Comparison of ENCODE assay signal across 23 cellular contexts in the genomic region with DNA sequence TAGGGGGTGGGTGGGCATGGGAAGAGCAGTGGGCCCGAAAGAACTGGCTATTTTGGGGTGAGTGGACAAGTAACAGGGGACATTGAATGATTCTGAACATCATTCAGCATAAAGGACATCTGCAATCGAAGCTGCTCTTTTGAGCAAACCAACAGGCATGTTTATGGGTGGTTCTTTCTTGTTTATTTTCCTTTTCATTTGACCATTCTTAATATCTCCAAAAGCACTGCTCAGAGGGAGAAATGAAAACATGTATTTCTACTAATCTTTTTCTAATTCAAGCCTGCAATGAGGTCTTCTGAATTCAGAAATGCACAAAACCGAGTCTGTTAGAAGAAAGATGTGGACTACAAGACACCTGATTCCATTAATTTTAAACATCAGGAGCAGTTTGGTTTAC. TPM values are rescaled to one million over a fixed set of nuclear protein-coding genes. Genes with fewer than 3 reads are reported as not detected.
DNase-seq lines count a peak whose midpoint lies in the region; ATAC-seq and TF ChIP-seq lines count a peak whose summit lies in the region.
"Had no signal": no experiment of that assay in that cellular context is flagged by ENCODE, and none has a peak within 500 bp of the region (broad histone marks: within the 10 kb centered on the region; RNA-seq: fewer than 3 reads in every experiment).

No MANE protein-coding gene starts in this region.

- H3K9ac ChIP-seq in H9 (ENCODE audit: extremely low read depth, insufficient read length, low read length) (no peak overlapping the region), mesenchymal stem cell (ENCODE audit: low read length) (no peak overlapping the region), Karpas-422 (ENCODE audit: low read length) (no peak overlapping the region)

- TF ChIP-seq CTCF in H9 (conservative IDR thresholded peaks at IDR 0.05) (no peak), WTC11 (IDR thresholded peaks at IDR 0.05) (no peak)

- H3K27me3 ChIP-seq in H9 (ENCODE audit: insufficient read depth, low read length) (no peaks in the 10 kb centered on the region), mesenchymal stem cell (ENCODE audit: control insufficient read depth in 1 of 2, insufficient read depth in 1 of 2, low read length in 2 of 2) (no peaks in the 10 kb centered on the region), Karpas-422 (ENCODE audit: low read length) (0 out of 2 replicates have a peak, but pooled peaks cover 3% of the 10 kb centered on the region)
- H3K27me3 ChIP-seq: gastrocnemius medialis, transverse colon had no signal

- H2AK5ac ChIP-seq in H9 (ENCODE audit: insufficient read length, low read length) (no peak overlapping the region), mesenchymal stem cell (ENCODE audit: low read length, severe bottlenecking) (peak overlapping the region; percentile 39)

- H4K20me1 ChIP-seq in H9 (ENCODE audit: control insufficient read depth, insufficient read depth, insufficient read length) (no peaks in the 10 kb centered on the region), Karpas-422 (ENCODE audit: insufficient read depth, low read depth, low read length) (no peaks in the 10 kb centered on the region)

- peaks cover 4% of the 10 kb centered on the region; the same call in 1 of the 2 replicates for H3K4me1 ChIP-seq in H9 (ENCODE audit: insufficient read depth, low read length)
- H3K4me1 ChIP-seq in mesenchymal stem cell (ENCODE audit: control insufficient read depth, insufficient read depth, low read depth, low read length): peaks cover 30% of the 10 kb centered on the region
- H3K4me1 ChIP-seq in Karpas-422 (ENCODE audit: low read length): no peaks in the 10 kb centered on the region

- H3K4me3 Mint-ChIP-seq in H9 (no peak overlapping the region), WTC11 (no peak overlapping the region)
- H3K4me3 Mint-ChIP-seq: CD8-positive, alpha-beta T cell had no signal

- peaks cover 8 to 39% (median 17%) of the 10 kb centered on the region in 3 experiments; a peak in 6 of 7 replicates for H3K36me3 Mint-ChIP-seq in H9 (ENCODE audit: insufficient read depth in 1 of 3, low read depth in 3 of 3)
- H3K36me3 Mint-ChIP-seq in WTC11: peaks cover 20% of the 10 kb centered on the region
- H3K36me3 Mint-ChIP-seq: CD8-positive, alpha-beta T cell had no signal

- H3K9me2 ChIP-seq in Karpas-422 (replicated peaks; ENCODE audit: insufficient read depth, low read length): no peaks in the 10 kb centered on the region

- H3K4ac ChIP-seq in H9 (ENCODE audit: low read depth, low read length): no peak overlapping the region
- no peak overlapping the region for H3K4ac ChIP-seq in mesenchymal stem cell (ENCODE audit: low read depth in 1 of 2, low read length in 2 of 2)

- H2BK20ac ChIP-seq in H9 (ENCODE audit: low read depth, low read length, poor library complexity, severe bottlenecking): no peak overlapping the region

- H3K79me1 ChIP-seq in H9 (ENCODE audit: insufficient read depth, low read depth, low read length, poor library complexity, severe bottlenecking): no peaks in the 10 kb centered on the region
- H3K79me1 ChIP-seq in mesenchymal stem cell (replicated peaks; ENCODE audit: low read length, poor library complexity, severe bottlenecking): peaks cover 30% of the 10 kb centered on the region

- no CpG with 5 or more reads among the region's 3 CpGs for WGBS in H9 (ENCODE audit: extremely low coverage, insufficient read length, low lambda C conversion rate)
- WGBS in mesenchymal stem cell: 60% methylated on average over 1 of the region's 3 CpGs

- H3K27ac ChIP-seq in H9 (ENCODE audit: insufficient read length, low read depth, low read length) (no peak overlapping the region), mesenchymal stem cell (ENCODE audit: low read length, poor library complexity, severe bottlenecking) (peak overlapping the region; percentile 99), Karpas-422 (ENCODE audit: low read length) (no peak overlapping the region)
- H3K27ac ChIP-seq: epithelial cell of prostate, HL-60 had no signal

- POLR2A ChIA-PET in WTC11 (lab: Charles Lee): no interaction called here

- H4K91ac ChIP-seq in H9 (ENCODE audit: insufficient read length, low read depth, low read length) (no peak overlapping the region), mesenchymal stem cell (ENCODE audit: low read length) (no peak overlapping the region)

- CTCF ChIA-PET in WTC11 (lab: Charles Lee): no interaction called here

- H3K36me3 ChIP-seq in mesenchymal stem cell (ENCODE audit: control insufficient read depth in 1 of 2, insufficient read depth in 2 of 2, low read depth in 1 of 2, low read length in 2 of 2) (peaks cover 7 to 20% of the 10 kb centered on the region in 2 experiments), Karpas-422 (ENCODE audit: insufficient read depth, low read length) (no peaks in the 10 kb centered on the region)
- H3K36me3 ChIP-seq: transverse colon had no signal

- H3K27me3 Mint-ChIP-seq in H9 (ENCODE audit: low read depth): no peaks in the 10 kb centered on the region
- no peaks in the 10 kb centered on the region for H3K27me3 Mint-ChIP-seq in WTC11 (ENCODE audit: low read depth)

- H3K9me3 Mint-ChIP-seq in H9 (no peaks in the 10 kb centered on the region), WTC11 (no peaks in the 10 kb centered on the region)
- H3K9me3 Mint-ChIP-seq: CD8-positive, alpha-beta T cell had no signal

- H2BK120ac ChIP-seq in H9 (ENCODE audit: low read depth, low read length, poor library complexity, severe bottlenecking): no peak overlapping the region
- H2BK120ac ChIP-seq in mesenchymal stem cell (ENCODE audit: low read depth, low read length): peak overlapping the region; percentile 56

- peak overlapping the region in 2 of 3 experiments; percentile 16 to 68; a peak in 3 of 7 replicates for H3K27ac Mint-ChIP-seq in H9
- H3K27ac Mint-ChIP-seq in WTC11: peak overlapping the region; percentile 85
- H3K27ac Mint-ChIP-seq: CD8-positive, alpha-beta T cell had no signal

- H2BK5ac ChIP-seq in H9 (ENCODE audit: insufficient read length, low read length): no peak overlapping the region
- H2BK5ac ChIP-seq in mesenchymal stem cell (ENCODE audit: low read depth, low read length, poor library complexity, severe bottlenecking): peak overlapping the region; percentile 97

- H3K14ac ChIP-seq in H9 (ENCODE audit: insufficient read depth, low read length): no peak overlapping the region
- no peak overlapping the region for H3K14ac ChIP-seq in mesenchymal stem cell (ENCODE audit: low read length in 2 of 2)

- H2BK12ac ChIP-seq in H9 (ENCODE audit: insufficient read length, low read depth, low read length) (no peak overlapping the region), mesenchymal stem cell (ENCODE audit: low read length in 2 of 2) (no peak overlapping the region)

- H3K4me2 ChIP-seq in H9 (ENCODE audit: insufficient read depth, insufficient read length, low read length) (no peak overlapping the region), mesenchymal stem cell (ENCODE audit: low read length, poor library complexity, severe bottlenecking) (no peak overlapping the region), Karpas-422 (ENCODE audit: low read depth, low read length, poor library complexity, severe bottlenecking) (no peak overlapping the region)

- no peaks in the 10 kb centered on the region for H3K23me2 ChIP-seq in H9 (ENCODE audit: insufficient read length, low read depth, low read length, poor library complexity, severe bottlenecking)

- H3K9me3 ChIP-seq in H9 (ENCODE audit: control insufficient read depth, low read depth, low read length) (no peaks in the 10 kb centered on the region), mesenchymal stem cell (ENCODE audit: control insufficient read depth, low read length) (no peaks in the 10 kb centered on the region), Karpas-422 (ENCODE audit: low read length) (no peaks in the 10 kb centered on the region)
- H3K9me3 ChIP-seq: gastrocnemius medialis, transverse colon had no signal

- H2BK15ac ChIP-seq in H9 (ENCODE audit: low read depth, low read length) (no peak overlapping the region), mesenchymal stem cell (ENCODE audit: low read depth, poor library complexity, severe bottlenecking) (no peak overlapping the region)

- no peak overlapping the region for H3K56ac ChIP-seq in H9 (ENCODE audit: insufficient read length, low read depth, low read length)

- no peak overlapping the region for H3K18ac ChIP-seq in H9 (ENCODE audit: insufficient read length, low read depth, low read length)
- H3K18ac ChIP-seq in mesenchymal stem cell (ENCODE audit: low read depth in 1 of 2, low read length in 2 of 2): no peak overlapping the region

- DNase-seq in H9 (no peak), WTC11 (ENCODE audit: low spot score) (no peak), mesenchymal stem cell (no peak), superior temporal gyrus (ENCODE audit: extremely low spot score) (peak; percentile 71), NCI-H226 (no peak), Karpas-422 (no peak), iPS-NIHi7 (ENCODE audit: extremely low spot score) (no peak)
- DNase-seq: activated CD4-positive, alpha-beta T cell treated with anti-CD3 and anti-CD28 coated beads, Interleukin-2, amount 50 U/mL, for 48 hours; activated naive CD4-positive, alpha-beta T cell; CD8-positive, alpha-beta T cell; dermis blood vessel endothelial cell; DND-41; gastrocnemius medialis; NCI-H2029; NCI-H446 treated with DMSO at 0.1 percent for 48 hours; NK-92 treated with Interleukin-12 subunit alpha and Interleukin-12 subunit beta, amount 100 ng/mL, for 24 hours; T-helper 1 cell; transverse colon had no signal

- ATAC-seq in WTC11 (no peak), GM19351 (IDR thresholded peaks at IDR 0.05; ENCODE audit: unreplicated experiment) (no peak)
- ATAC-seq: CD8-positive, alpha-beta T cell; gastrocnemius medialis; K562; left lobe of liver had no signal

- H3K23ac ChIP-seq in H9 (ENCODE audit: insufficient read length, low read depth, low read length) (no peak overlapping the region), mesenchymal stem cell (ENCODE audit: low read length in 2 of 2) (no peak overlapping the region)

- no peak overlapping the region for H4K5ac ChIP-seq in H9 (ENCODE audit: insufficient read length, low read depth, low read length)

- H4K8ac ChIP-seq in H9 (replicated peaks; ENCODE audit: insufficient read length, low read depth, low read length): no peak overlapping the region
- H4K8ac ChIP-seq in mesenchymal stem cell (ENCODE audit: low read length): no peak overlapping the region

- no peak overlapping the region for H3T11ph ChIP-seq in H9 (ENCODE audit: low read length)

- H3K79me2 ChIP-seq in H9 (ENCODE audit: insufficient read depth, low read length) (no peaks in the 10 kb centered on the region), Karpas-422 (ENCODE audit: low read length) (no peaks in the 10 kb centered on the region)

- peaks cover 26 to 29% of the 10 kb centered on the region in 2 experiments for H3K4me1 Mint-ChIP-seq in H9
- peaks cover 34% of the 10 kb centered on the region for H3K4me1 Mint-ChIP-seq in WTC11

- no peak overlapping the region for H2AFZ ChIP-seq in H9 (ENCODE audit: low read length)
- no peak overlapping the region for H2AFZ ChIP-seq in mesenchymal stem cell (ENCODE audit: low read depth, low read length)
- no peak overlapping the region for H2AFZ ChIP-seq in Karpas-422 (ENCODE audit: low read length)

- H3K4me3 ChIP-seq in mesenchymal stem cell (ENCODE audit: insufficient read depth in 1 of 2, low read depth in 1 of 2, low read length in 2 of 2) (no peak overlapping the region), Karpas-422 (ENCODE audit: low read length) (no peak overlapping the region)
- H3K4me3 ChIP-seq: gastrocnemius medialis, K562, transverse colon had no signal

RNA-seq across cellular contexts. Expression of a gene that starts 54.0 kb away (rescaled TPM):
- total RNA-seq in H9 (2021) (9.5 and 10.1 TPM in 2 replicates), WTC11 (2021) (10.3 to 15.9 TPM (median 12.3 TPM) in 3 replicates)
- polyA plus RNA-seq in mesenchymal stem cell (2013, experiment 1 of 2): 8.2 TPM
- 7.9 TPM for polyA plus RNA-seq in mesenchymal stem cell (2013, experiment 2 of 2)
- not detected in 2 replicates for total RNA-seq in Karpas-422 (2014; rRNA removed; shearing (Covaris generic); ENCODE audit: low replicate concordance)
- polyA plus RNA-seq: K562 had no signal

Comparison
In these comparisons a context has a peak if more than half of its experiments do, and no peak if none do; other contexts are left out.
1. RNA of a gene that starts 54.0 kb away (total RNA-seq): 10.3 to 15.9 TPM in WTC11 and 9.5 to 10.1 TPM in H9; not detected in Karpas-422; every median in the first group is over 10 times any median in the second.